ENCODE assay signal across 18 cellular contexts in the genomic region with DNA sequence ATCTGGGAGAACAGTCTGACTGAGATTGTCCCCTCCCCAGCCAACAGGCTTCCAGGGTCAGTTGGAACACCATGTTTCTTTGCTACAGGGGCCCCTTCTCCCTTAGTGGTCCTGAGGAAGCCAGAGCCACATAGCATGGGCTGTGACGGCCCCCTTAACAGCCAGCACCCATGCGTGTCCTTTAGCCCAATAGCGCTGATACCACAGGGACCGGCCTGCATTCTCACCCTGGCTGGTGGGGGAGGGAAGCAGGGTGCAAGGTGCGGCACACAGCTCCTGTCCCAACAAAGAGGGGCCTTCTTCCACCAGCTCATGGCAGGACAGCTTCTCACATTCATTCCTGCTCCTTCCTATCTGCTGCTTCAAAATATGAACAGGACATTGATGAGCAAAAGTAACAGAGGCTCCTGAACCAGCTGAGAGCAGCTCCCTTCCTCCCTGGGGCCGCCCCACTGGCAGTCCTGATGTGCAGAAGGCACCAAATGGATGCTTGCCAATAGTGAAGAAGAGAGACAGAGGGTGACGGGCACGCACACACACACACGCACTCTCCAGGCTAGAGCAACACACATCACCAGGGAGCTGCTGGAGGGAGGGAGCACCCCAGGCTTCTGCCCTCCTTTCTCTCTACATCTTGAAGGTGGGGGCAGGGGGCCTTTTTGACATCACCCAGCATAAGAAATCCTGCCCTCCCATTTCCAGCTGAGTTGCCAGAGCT.
DNase-seq lines count a peak whose midpoint lies in the region; ATAC-seq and TF ChIP-seq lines count a peak whose summit lies in the region.
"Had no signal": no experiment of that assay in that cellular context is flagged by ENCODE, and none has a peak within 500 bp of the region (broad histone marks: within the 10 kb centered on the region; RNA-seq: fewer than 3 reads in every experiment).

No MANE protein-coding gene starts in this region.

- H3K9me3 Mint-ChIP-seq in brain: peaks cover 0 to 6% (median 0%) of the 10 kb centered on the region in 5 experiments
- no peaks in the 10 kb centered on the region for H3K9me3 Mint-ChIP-seq in activated CD4-positive, alpha-beta memory T cell treated with anti-CD3 and anti-CD28 coated beads, Interleukin-2, amount 10 ng/mL, durations not matched to agents 7 days and 5 days

- H3K4me1 Mint-ChIP-seq in brain: peaks cover 60% of the 10 kb centered on the region
- no peaks in the 10 kb centered on the region for H3K4me1 Mint-ChIP-seq in activated CD4-positive, alpha-beta memory T cell treated with anti-CD3 and anti-CD28 coated beads, Interleukin-2, amount 10 ng/mL, durations not matched to agents 7 days and 5 days

- ATAC-seq in right cardiac atrium: no peak
- ATAC-seq in psoas muscle: peak in 1 of 4 donors; percentile 10
- ATAC-seq: PC-3 had no signal

- no peaks in the 10 kb centered on the region; a peak in 1 of 22 replicates for H4K20me1 ChIP-seq in BLaER1 treated with 17β-estradiol and CSF1 and Interleukin-3, amounts not matched to agents 10 nM and 100 nM

- intact Hi-C loops in right cardiac atrium (cut with DNase I): no loop called here
- intact Hi-C loops in psoas muscle (cut with DNase I): no loop called here

- DNase-seq in right cardiac atrium (peak; percentile 6 to 36 (median 22)), psoas muscle (peak; percentile 3 to 35), iPS-NIHi11 (ENCODE audit: low spot score) (no peak), NCI-H2171 treated with DMSO at 0.1 percent for 48 hours (lab: John Stamatoyannopoulos, UW) (no peak)
- DNase-seq in activated CD4-positive, alpha-beta memory T cell treated with anti-CD3 and anti-CD28 coated beads, Interleukin-2, amount 10 ng/mL, durations not matched to agents 7 days and 5 days: no peak
- DNase-seq: Caco-2; CD4-positive, CD25-positive, alpha-beta regulatory T cell; HCEC 1CT; KG1; NCI-H1048; NCI-H1436 treated with DMSO at 0.1 percent for 48 hours; NCI-H2081 treated with DMSO at 0.1 percent for 48 hours; NCI-H510A treated with DMSO at 0.1 percent for 48 hours; NCI-H82; PC-3 had no signal

- H3K36me3 Mint-ChIP-seq in brain: no peaks in the 10 kb centered on the region
- no peaks in the 10 kb centered on the region for H3K36me3 Mint-ChIP-seq in activated CD4-positive, alpha-beta memory T cell treated with anti-CD3 and anti-CD28 coated beads, Interleukin-2, amount 10 ng/mL, durations not matched to agents 7 days and 5 days (ENCODE audit: low read depth)
- H3K36me3 Mint-ChIP-seq: CD4-positive, CD25-positive, alpha-beta regulatory T cell had no signal

- peaks cover 21 to 44% (median 34%) of the 10 kb centered on the region in 10 experiments for H3K4me1 ChIP-seq in BLaER1 treated with 17β-estradiol and CSF1 and Interleukin-3, amounts not matched to agents 10 nM and 100 nM
- H3K4me1 ChIP-seq in right cardiac atrium (ENCODE audit: control insufficient read depth, insufficient read depth, low read length) (peaks cover 3% of the 10 kb centered on the region), psoas muscle (no peaks in the 10 kb centered on the region)

- H3K27me3 ChIP-seq in BLaER1 treated with 17β-estradiol and CSF1 and Interleukin-3, amounts not matched to agents 10 nM and 100 nM: 0 out of 22 replicates have a peak, but pooled peaks cover 0 to 5% (median 0%) of the 10 kb centered on the region in 11 experiments
- no peaks in the 10 kb centered on the region for H3K27me3 ChIP-seq in right cardiac atrium (ENCODE audit: control insufficient read depth, insufficient read depth)
- peaks cover 0 to 35% (median 5%) of the 10 kb centered on the region in 3 donors for H3K27me3 ChIP-seq in psoas muscle (ENCODE audit: insufficient read depth in 3 of 3, low read length in 2 of 3)

- no peak overlapping the region for H3K4me3 ChIP-seq in BLaER1 treated with 17β-estradiol and CSF1 and Interleukin-3, amounts not matched to agents 10 nM and 100 nM
- H3K4me3 ChIP-seq in right cardiac atrium (ENCODE audit: low read length) (no peak overlapping the region), psoas muscle (no peak overlapping the region)
- H3K4me3 ChIP-seq: SK-N-MC had no signal

- H3K27ac ChIP-seq in BLaER1 treated with 17β-estradiol and CSF1 and Interleukin-3, amounts not matched to agents 10 nM and 100 nM: peak overlapping the region in 2 of 11 experiments; percentile 21 to 38; a peak in 1 of 22 replicates
- H3K27ac ChIP-seq in right cardiac atrium (ENCODE audit: low read length) (no peak overlapping the region), psoas muscle (no peak overlapping the region)
- H3K27ac ChIP-seq: SK-N-MC had no signal

- no peak for TF ChIP-seq CTCF in brain (conservative IDR thresholded peaks at IDR 0.05)
- TF ChIP-seq CTCF in psoas muscle (IDR thresholded peaks at IDR 0.05): no peak

- POLR2A ChIA-PET in activated CD4-positive, alpha-beta memory T cell treated with anti-CD3 and anti-CD28 coated beads, Interleukin-2, amount 10 ng/mL, durations not matched to agents 7 days and 5 days (lab: Charles Lee): no interaction called here

- H3K4me3 Mint-ChIP-seq in brain: peak overlapping the region in 2 of 5 experiments; percentile 39 to 62
- no peak overlapping the region for H3K4me3 Mint-ChIP-seq in activated CD4-positive, alpha-beta memory T cell treated with anti-CD3 and anti-CD28 coated beads, Interleukin-2, amount 10 ng/mL, durations not matched to agents 7 days and 5 days

- H3K27me3 Mint-ChIP-seq in brain: peaks cover 10% of the 10 kb centered on the region
- no peaks in the 10 kb centered on the region for H3K27me3 Mint-ChIP-seq in activated CD4-positive, alpha-beta memory T cell treated with anti-CD3 and anti-CD28 coated beads, Interleukin-2, amount 10 ng/mL, durations not matched to agents 7 days and 5 days
- H3K27me3 Mint-ChIP-seq: CD4-positive, CD25-positive, alpha-beta regulatory T cell had no signal

- 80% methylated on average over 9 of the region's 9 CpGs for WGBS in right cardiac atrium
- 73 to 88% (median 84%) methylated on average over 9 of the region's 9 CpGs for WGBS in psoas muscle, 3 donors

- CTCF ChIA-PET in activated CD4-positive, alpha-beta memory T cell treated with anti-CD3 and anti-CD28 coated beads, Interleukin-2, amount 10 ng/mL, durations not matched to agents 7 days and 5 days (lab: Charles Lee): no interaction called here

- H3K36me3 ChIP-seq in BLaER1 treated with 17β-estradiol and CSF1 and Interleukin-3, amounts not matched to agents 10 nM and 100 nM: no peaks in the 10 kb centered on the region
- no peaks in the 10 kb centered on the region for H3K36me3 ChIP-seq in psoas muscle (ENCODE audit: insufficient read depth in 1 of 2, low read depth in 1 of 2)

- 0 out of 22 replicates have a peak, but pooled peaks cover 0 to 4% (median 0%) of the 10 kb centered on the region in 11 experiments for H3K9me3 ChIP-seq in BLaER1 treated with 17β-estradiol and CSF1 and Interleukin-3, amounts not matched to agents 10 nM and 100 nM (replicated peaks in 1 of 11)
- H3K9me3 ChIP-seq in right cardiac atrium (ENCODE audit: control insufficient read depth, low read length): no peaks in the 10 kb centered on the region
- no peaks in the 10 kb centered on the region for H3K9me3 ChIP-seq in psoas muscle
- H3K9me3 ChIP-seq: Caco-2 had no signal

- peak overlapping the region in 2 of 11 experiments; percentile 4 to 22; a peak in 1 of 22 replicates for H3K9ac ChIP-seq in BLaER1 treated with 17β-estradiol and CSF1 and Interleukin-3, amounts not matched to agents 10 nM and 100 nM

- peak overlapping the region; percentile 62 to 98 (median 95) for H3K27ac Mint-ChIP-seq in brain
- H3K27ac Mint-ChIP-seq in activated CD4-positive, alpha-beta memory T cell treated with anti-CD3 and anti-CD28 coated beads, Interleukin-2, amount 10 ng/mL, durations not matched to agents 7 days and 5 days: no peak overlapping the region
- H3K27ac Mint-ChIP-seq: CD4-positive, CD25-positive, alpha-beta regulatory T cell had no signal

- H3K4me2 ChIP-seq in BLaER1 treated with 17β-estradiol and CSF1 and Interleukin-3, amounts not matched to agents 10 nM and 100 nM: peak overlapping the region; percentile 10 to 90 (median 70); a peak in 21 of 22 replicates

Comparison
In these comparisons a context has a peak if more than half of its experiments do, and no peak if none do; other contexts are left out.
1. DNase-seq: peak in right cardiac atrium (3 of 3) and psoas muscle (2 of 2); none in iPS-NIHi11 (single experiment), activated CD4-positive, alpha-beta memory T cell treated with anti-CD3 and anti-CD28 coated beads, Interleukin-2, amount 10 ng/mL, durations not matched to agents 7 days and 5 days (single experiment) and NCI-H2171 treated with DMSO at 0.1 percent for 48 hours (single experiment).